In the genomic region with DNA sequence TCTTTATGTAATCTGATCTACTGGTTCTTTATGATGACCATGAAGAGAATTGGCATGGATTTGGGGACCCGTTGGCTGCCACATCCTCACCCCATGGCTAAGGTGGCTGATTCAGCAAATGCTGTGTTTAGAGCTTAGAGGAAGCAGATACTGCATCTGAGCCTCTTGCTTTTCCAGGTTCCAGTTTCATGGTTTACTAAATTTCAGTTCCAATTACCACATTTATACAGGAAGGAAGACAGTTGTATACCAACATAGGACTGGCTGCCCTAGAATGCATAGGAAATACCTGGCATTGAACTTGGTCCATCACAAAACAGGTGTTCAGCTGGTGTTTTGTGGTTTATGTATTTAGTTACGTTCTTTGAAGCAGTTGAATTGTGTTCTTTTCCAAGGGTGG, we compare ENCODE assay signal across 22 cellular contexts.
DNase-seq lines count a peak whose midpoint lies in the region; ATAC-seq, FAIRE-seq and TF ChIP-seq lines count a peak whose summit lies in the region.
"Had no signal": no experiment of that assay in that cellular context is flagged by ENCODE, and none has a peak within 500 bp of the region (broad histone marks: within the 10 kb centered on the region; RNA-seq: fewer than 3 reads in every experiment).

No MANE protein-coding gene starts in this region.

- no peak overlapping the region for H3K14ac ChIP-seq in H1 (ENCODE audit: insufficient read length)

- no peak overlapping the region for H2BK120ac ChIP-seq in H1 (replicated peaks; ENCODE audit: low read depth, low read length)

- H3K9ac ChIP-seq in KMS-11 (no peak overlapping the region), H1 (replicated peaks in 1 of 4; ENCODE audit: extremely low read depth in 1 of 4, low read depth in 3 of 4, low read length in 3 of 4) (no peak overlapping the region)
- H3K9ac ChIP-seq: GM23248, SK-N-SH had no signal

- H2BK20ac ChIP-seq in H1 (ENCODE audit: low read length) = no peak overlapping the region

- H4K20me1 ChIP-seq in KMS-11 (ENCODE audit: insufficient read depth) (no peaks in the 10 kb centered on the region), H1 (replicated peaks in 1 of 2; ENCODE audit: control insufficient read depth in 1 of 2, insufficient read depth in 2 of 2, low read length in 2 of 2) (no peaks in the 10 kb centered on the region)

- CTCF ChIA-PET in H1 (lab: Charles Lee; ENCODE audit: partially characterized antibody) = interaction anchor here (0.6 to 7.5 kb wide), 4 partner anchors 14 to 121 kb away, joined by 3 to 47 read pairs (median 3); a partner anchor contains a TSS

- no peak overlapping the region for H4K8ac ChIP-seq in H1 (ENCODE audit: extremely low read depth, insufficient read depth, low read length)

- H2BK12ac ChIP-seq in H1 (ENCODE audit: low read depth, low read length) = no peak overlapping the region

- H3K4me2 ChIP-seq in KMS-11 = peak overlapping the region; percentile 45
- no peak overlapping the region for H3K4me2 ChIP-seq in H1 (ENCODE audit: insufficient read depth in 1 of 2, low read depth in 2 of 2, low read length in 2 of 2)
- H3K4me2 ChIP-seq: SK-N-SH had no signal

- POLR2A ChIA-PET in H1 (lab: Charles Lee; ENCODE audit: partially characterized antibody) = interaction anchor here (1.3 kb wide), 1 partner anchor 19 kb away, joined by 3 read pairs; no protein-coding TSS in a partner anchor

- H3K4ac ChIP-seq in H1 (replicated peaks; ENCODE audit: insufficient read length, low read depth, low read length) = no peak overlapping the region

- no peak for TF ChIP-seq POLR2A in H1 (IDR thresholded peaks at IDR 0.05; ENCODE audit: control extremely low read depth in 1 of 2, low read depth in 2 of 2, low read length in 2 of 2)

- no peak overlapping the region for H3K23ac ChIP-seq in H1 (ENCODE audit: insufficient read length)

- H3K27ac ChIP-seq in KMS-11 (peak overlapping the region; percentile 48; the same call in 1 of the 2 replicates), H1 (ENCODE audit: low read depth, low read length) (no peak overlapping the region)
- H3K27ac ChIP-seq: GM23248 had no signal

- DNase-seq in CD1c-positive myeloid dendritic cell (ENCODE audit: extremely low spot score) (peak; percentile 24), MV-4-11 (lab: John Stamatoyannopoulos, UW) (peak; percentile 82), H1 (ENCODE audit: low read depth in 1 of 2, low spot score in 2 of 2) (no peak), superior temporal gyrus (ENCODE audit: extremely low spot score) (no peak)
- no peak for DNase-seq in stimulated activated CD4-positive, alpha-beta T cell treated with anti-CD3 and anti-CD28 coated beads, Interleukin-15, amount 100 ng/mL, for 24 hours
- DNase-seq: CD8-positive, alpha-beta T cell; DMS153; GM23248; Karpas-422; NCI-H1105; NCI-H2029 treated with DMSO at 0.1 percent for 48 hours; NCI-H526; SIG-M5; SK-N-SH had no signal

- 89% methylated on average over 2 of the region's 2 CpGs; no CpG with 5 or more reads in 1 of the 2 experiments for WGBS in H1 (ENCODE audit: extremely low coverage in 1 of 2, insufficient coverage in 1 of 2, insufficient read length in 1 of 2, insufficient replicate concordance in 2 of 2, low coverage in 1 of 2, low lambda C conversion rate in 2 of 2, missing lambda C conversion rate in 1 of 2), 2 experiments

- no peak overlapping the region for H2AK5ac ChIP-seq in H1 (ENCODE audit: low read depth, low read length)

- no peak overlapping the region for H3K56ac ChIP-seq in H1 (replicated peaks; ENCODE audit: insufficient read length, low read depth, low read length)

- no peak for TF ChIP-seq EP300 in H1 (IDR thresholded peaks at IDR 0.05; ENCODE audit: borderline replicate concordance in 1 of 2, low read depth in 2 of 2, low read length in 2 of 2)

- peaks cover 33% of the 10 kb centered on the region for H3K4me1 ChIP-seq in KMS-11 (ENCODE audit: low read depth, poor library complexity, severe bottlenecking)
- H3K4me1 ChIP-seq in H1 (replicated peaks in 1 of 4; ENCODE audit: control insufficient read depth in 3 of 4, insufficient read depth in 4 of 4, low read length in 3 of 4) = peaks cover 0 to 3% (median 0%) of the 10 kb centered on the region in 4 experiments; a peak in 2 of 7 replicates

- peak overlapping the region; percentile 23; the same call in 1 of the 2 replicates for H2BK5ac ChIP-seq in H1 (ENCODE audit: low read depth, low read length)

- H3K79me2 ChIP-seq in KMS-11 (ENCODE audit: insufficient read depth, low read depth) = no peaks in the 10 kb centered on the region
- H3K79me2 ChIP-seq in H1 (ENCODE audit: control insufficient read depth in 1 of 2, insufficient read depth in 2 of 2, low read length in 2 of 2) = no peaks in the 10 kb centered on the region

- TF ChIP-seq RAD21 in H1 (IDR thresholded peaks at IDR 0.05 in 1 of 2, conservative IDR thresholded peaks at IDR 0.05 in 1 of 2; ENCODE audit: low read depth in 2 of 2, low read length in 2 of 2) = no peak

- ATAC-seq in HG03520 (IDR thresholded peaks at IDR 0.05; ENCODE audit: unreplicated experiment) (no peak), HG03457 (IDR thresholded peaks at IDR 0.05; ENCODE audit: unreplicated experiment) (no peak)
- ATAC-seq: CD8-positive, alpha-beta T cell had no signal

- H3K4me3 ChIP-seq in KMS-11 (IDR thresholded peaks at IDR 0.05; ENCODE audit: insufficient read depth, low read depth, low read length) (no peak overlapping the region), H1 (ENCODE audit: extremely low read depth in 1 of 4, insufficient read depth in 2 of 4, low read depth in 3 of 4, low read length in 4 of 4) (no peak overlapping the region)
- H3K4me3 ChIP-seq: GM23248, HAP-1 had no signal

- peaks cover 3% of the 10 kb centered on the region in 2 experiments; a peak in 1 of 4 replicates for H3K9me3 ChIP-seq in H1 (ENCODE audit: insufficient read depth in 2 of 2, low read depth in 1 of 2, low read length in 1 of 2)

- H3K18ac ChIP-seq in H1 (ENCODE audit: extremely low read depth, low read length) = no peak overlapping the region

- no peak overlapping the region for H4K91ac ChIP-seq in H1 (replicated peaks; ENCODE audit: insufficient read length, low read length)

- H3K23me2 ChIP-seq in H1 (ENCODE audit: low read depth, low read length) = peaks cover 3% of the 10 kb centered on the region; the same call in 1 of the 2 replicates

- no peak overlapping the region for H4K5ac ChIP-seq in H1 (ENCODE audit: insufficient read length, low read depth, low read length)

- no peak for FAIRE-seq in H1 (lab: Jason Lieb, UNC)
- FAIRE-seq: G401.6, GM12892, GM18507, HTR-8/SVneo had no signal

- TF ChIP-seq CTCF in KMS-11 (conservative IDR thresholded peaks at IDR 0.05; ENCODE audit: low read depth, low read length) (no peak), H1 (IDR thresholded peaks at IDR 0.05; ENCODE audit: control extremely low read depth in 1 of 3, insufficient read depth in 1 of 3, low read depth in 1 of 3, low read length in 3 of 3) (no peak)

- H3K79me1 ChIP-seq in H1 (ENCODE audit: low read depth, low read length) = no peaks in the 10 kb centered on the region

- no peaks in the 10 kb centered on the region for H3K27me3 ChIP-seq in KMS-11 (ENCODE audit: insufficient read depth, low read depth)
- no peaks in the 10 kb centered on the region for H3K27me3 ChIP-seq in H1 (replicated peaks in 1 of 4; ENCODE audit: control insufficient read depth in 3 of 4, extremely low read depth in 1 of 4, insufficient read depth in 3 of 4, low read length in 3 of 4)

- no peaks in the 10 kb centered on the region for H3K36me3 ChIP-seq in KMS-11 (ENCODE audit: insufficient read depth)
- peaks cover 0 to 4% (median 0%) of the 10 kb centered on the region in 4 experiments; a peak in 2 of 8 replicates for H3K36me3 ChIP-seq in H1 (ENCODE audit: control insufficient read depth in 2 of 4, insufficient read depth in 4 of 4, low read length in 3 of 4)

- H2AFZ ChIP-seq in KMS-11 (ENCODE audit: low read depth) (no peak overlapping the region), H1 (ENCODE audit: low read length) (no peak overlapping the region)
- H2AFZ ChIP-seq: GM23248 had no signal

- no peak overlapping the region for H2BK15ac ChIP-seq in H1 (ENCODE audit: low read length)

TF ChIP-seq in H1, 55 proteins besides CTCF, POLR2A, EP300 and RAD21 (continues in another document):
- TF ChIP-seq, protein P1, sequence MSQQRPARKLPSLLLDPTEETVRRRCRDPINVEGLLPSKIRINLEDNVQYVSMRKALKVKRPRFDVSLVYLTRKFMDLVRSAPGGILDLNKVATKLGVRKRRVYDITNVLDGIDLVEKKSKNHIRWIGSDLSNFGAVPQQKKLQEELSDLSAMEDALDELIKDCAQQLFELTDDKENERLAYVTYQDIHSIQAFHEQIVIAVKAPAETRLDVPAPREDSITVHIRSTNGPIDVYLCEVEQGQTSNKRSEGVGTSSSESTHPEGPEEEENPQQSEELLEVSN (IDR thresholded peaks at IDR 0.05) = no peak
- TF ChIP-seq PHF8 (conservative IDR thresholded peaks at IDR 0.05; ENCODE audit: low read depth, low read length) (no peak), YY1 (IDR thresholded peaks at IDR 0.05; ENCODE audit: low read depth, low read length) (no peak), SIRT6 (IDR thresholded peaks at IDR 0.05; ENCODE audit: low read length) (no peak), CHD2 (IDR thresholded peaks at IDR 0.05; ENCODE audit: low read length) (no peak), RFX5 (IDR thresholded peaks at IDR 0.05; ENCODE audit: borderline replicate concordance, low read depth, low read length) (no peak), TEAD4 (IDR thresholded peaks at IDR 0.05; ENCODE audit: low read depth, low read length) (no peak), HDAC2 (IDR thresholded peaks at IDR 0.05; ENCODE audit: borderline replicate concordance in 1 of 2, low read depth in 2 of 2, low read length in 2 of 2) (no peak), POU5F1 (IDR thresholded peaks at IDR 0.05; ENCODE audit: low read depth, low read length) (no peak), GTF2F1 (IDR thresholded peaks at IDR 0.05; ENCODE audit: borderline replicate concordance, low read depth, low read length) (no peak), FOSL1 (IDR thresholded peaks at IDR 0.05; ENCODE audit: insufficient read depth, low read depth, low read length) (no peak), SIN3A (conservative IDR thresholded peaks at IDR 0.05 in 1 of 2, IDR thresholded peaks at IDR 0.05 in 1 of 2; ENCODE audit: low read depth in 1 of 2, low read length in 2 of 2) (no peak), EZH2 (IDR thresholded peaks at IDR 0.05; ENCODE audit: low read depth, low read length, severe bottlenecking) (no peak), RNF2 (IDR thresholded peaks at IDR 0.05; ENCODE audit: borderline replicate concordance, low read depth, low read length, missing control alignments, poor library complexity, severe bottlenecking) (no peak), CTBP2 (IDR thresholded peaks at IDR 0.05; ENCODE audit: borderline replicate concordance, insufficient read depth, insufficient read length, low read length) (no peak), HDAC6 (IDR thresholded peaks at IDR 0.05; ENCODE audit: low read depth, low read length) (no peak), POLR2AphosphoS5 (IDR thresholded peaks at IDR 0.05; ENCODE audit: low read depth, low read length) (no peak), TAF7 (optimal IDR thresholded peaks at IDR 0.05; ENCODE audit: borderline replicate concordance, low read depth, low read length) (no peak)

Comparison
In these comparisons a context has a peak if more than half of its experiments do, and no peak if none do; other contexts are left out.
1. DNase-seq: peak in CD1c-positive myeloid dendritic cell (single experiment) and MV-4-11 (single experiment); none in H1 (0 of 2), stimulated activated CD4-positive, alpha-beta T cell treated with anti-CD3 and anti-CD28 coated beads, Interleukin-15, amount 100 ng/mL, for 24 hours (single experiment) and superior temporal gyrus (single experiment).